13 cellular contexts compared by ENCODE assay signal in genomic region chr9:87581513-87581912, GRCh38.
DNase-seq lines count a peak whose midpoint lies in the region; ATAC-seq, FAIRE-seq and TF ChIP-seq lines count a peak whose summit lies in the region.
"Had no signal": no experiment of that assay in that cellular context is flagged by ENCODE, and none has a peak within 500 bp of the region (broad histone marks: within the 10 kb centered on the region; RNA-seq: fewer than 3 reads in every experiment).

No MANE protein-coding gene starts in this region.

- H3K4me2 ChIP-seq in astrocyte (ENCODE audit: low read length) (no peak overlapping the region), osteoblast (ENCODE audit: insufficient read depth, low read length) (no peak overlapping the region)

- no peak overlapping the region for H3K9ac ChIP-seq in astrocyte (ENCODE audit: low read length)

- H3K27ac Mint-ChIP-seq in astrocyte (ENCODE audit: unreplicated experiment), result peak overlapping the region; percentile 41

- H3K27ac ChIP-seq in astrocyte (ENCODE audit: low read depth, low read length) (no peak overlapping the region), osteoblast (ENCODE audit: low read depth, low read length) (no peak overlapping the region)
- H3K27ac ChIP-seq: RWPE1, WERI-Rb-1 had no signal

- H3K27me3 ChIP-seq in astrocyte (ENCODE audit: insufficient read depth, low read length) (no peaks in the 10 kb centered on the region), osteoblast (ENCODE audit: insufficient read depth, low read length) (no peaks in the 10 kb centered on the region)

- H3K4me3 ChIP-seq in astrocyte (ENCODE audit: insufficient read depth, low read depth, low read length), result no peak overlapping the region
- H3K4me3 ChIP-seq in osteoblast (ENCODE audit: insufficient read depth, low read length), result no peak overlapping the region

- TF ChIP-seq CTCF in astrocyte (IDR thresholded peaks at IDR 0.05; ENCODE audit: insufficient read depth, low read depth, low read length) (no peak), osteoblast (IDR thresholded peaks at IDR 0.05; ENCODE audit: extremely low read depth, low read depth, low read length) (no peak)

- peaks cover 40% of the 10 kb centered on the region for H3K4me1 Mint-ChIP-seq in astrocyte (ENCODE audit: low read depth, unreplicated experiment)

- H3K27me3 Mint-ChIP-seq in astrocyte (ENCODE audit: low read depth, unreplicated experiment), result no peaks in the 10 kb centered on the region

- intact Hi-C loops in left ventricle myocardium superior (cut with micrococcal nuclease), result no loop called here

- peaks cover 3% of the 10 kb centered on the region for H3K36me3 Mint-ChIP-seq in astrocyte (ENCODE audit: low read depth, unreplicated experiment)

- no peaks in the 10 kb centered on the region for H3K4me1 ChIP-seq in astrocyte (ENCODE audit: insufficient read depth, low read length)
- peaks cover 2% of the 10 kb centered on the region for H3K4me1 ChIP-seq in osteoblast (ENCODE audit: insufficient read depth, low read length)

- H4K20me1 ChIP-seq in astrocyte (ENCODE audit: insufficient read depth, low read length) (no peaks in the 10 kb centered on the region), osteoblast (ENCODE audit: insufficient read depth, low read length) (no peaks in the 10 kb centered on the region)

- no peak overlapping the region for H3K4me3 Mint-ChIP-seq in astrocyte (ENCODE audit: unreplicated experiment)

- no peaks in the 10 kb centered on the region for H3K79me2 ChIP-seq in astrocyte (ENCODE audit: insufficient read depth, low read length)
- H3K79me2 ChIP-seq in osteoblast (ENCODE audit: insufficient read depth, low read length), result no peaks in the 10 kb centered on the region

- no peaks in the 10 kb centered on the region for H3K9me3 Mint-ChIP-seq in astrocyte (ENCODE audit: unreplicated experiment)

- DNase-seq in COLO829 (ENCODE audit: low spot score), result peak; percentile 99
- peak; percentile 44 for DNase-seq in astrocyte (ENCODE audit: low read depth)
- DNase-seq in left ventricle myocardium superior, result no peak
- peak; percentile 56 for DNase-seq in pulmonary artery endothelial cell (ENCODE audit: low read depth, low spot score)
- no peak for DNase-seq in SIG-M5 treated with dmso at 0.1 percent for 504 hours (lab: John Stamatoyannopoulos, UW; ENCODE audit: unreplicated experiment)
- DNase-seq in HTR-8/SVneo (ENCODE audit: insufficient read length, low spot score), result no peak
- no peak for DNase-seq in ecto neural progenitor cell (ENCODE audit: low spot score)
- DNase-seq in osteoblast (ENCODE audit: insufficient read length, low spot score, missing footprints), result no peak
- DNase-seq: nucleus accumbens, WERI-Rb-1 had no signal

- H3K36me3 ChIP-seq in astrocyte (ENCODE audit: insufficient read depth, low read length), result no peaks in the 10 kb centered on the region
- H3K36me3 ChIP-seq in osteoblast (ENCODE audit: insufficient read depth, low read length), result no peaks in the 10 kb centered on the region
- H3K36me3 ChIP-seq: WERI-Rb-1 had no signal

- peak; percentile 71 for ATAC-seq in left ventricle myocardium superior

- FAIRE-seq in astrocyte (lab: Jason Lieb, UNC) (no peak), HTR-8/SVneo (lab: Jason Lieb, UNC) (no peak)
- FAIRE-seq: G401.6, islet of Langerhans had no signal

- H3K9me3 ChIP-seq in astrocyte (ENCODE audit: insufficient read depth, low read depth, low read length), result no peaks in the 10 kb centered on the region
- H3K9me3 ChIP-seq in osteoblast (ENCODE audit: low read depth, low read length), result no peaks in the 10 kb centered on the region

- H2AFZ ChIP-seq in astrocyte (ENCODE audit: low read depth, low read length) (no peak overlapping the region), osteoblast (ENCODE audit: low read length) (no peak overlapping the region)

Comparison
In these comparisons a context has a peak if more than half of its experiments do, and no peak if none do; other contexts are left out.
1. DNase-seq: peak in COLO829 (single experiment), astrocyte (single experiment) and pulmonary artery endothelial cell (single experiment); none in left ventricle myocardium superior (single experiment), SIG-M5 treated with dmso at 0.1 percent for 504 hours (single experiment), HTR-8/SVneo (single experiment), ecto neural progenitor cell (single experiment) and osteoblast (single experiment).